In genomic region chr19:7930765-7931164, GRCh38 we compare ENCODE assay signal across 20 cellular contexts. TPM values are rescaled to one million over a fixed set of nuclear protein-coding genes. Genes with fewer than 3 reads are reported as not detected.
A peak's percentile ranks its signal among the peaks of the same experiment; 100 is the strongest.
DNase-seq lines count a peak whose midpoint lies in the region; ATAC-seq and TF ChIP-seq lines count a peak whose summit lies in the region.
"Had no signal": no experiment of that assay in that cellular context is flagged by ENCODE, and none has a peak within 500 bp of the region (broad histone marks: within the 10 kb centered on the region; RNA-seq: fewer than 3 reads in every experiment).

No MANE protein-coding gene starts in this region.

- intact Hi-C loops in left ventricle myocardium inferior (cut with micrococcal nuclease), result no loop called here
- intact Hi-C loops in heart left ventricle (cut with DNase I), result no loop called here
- intact Hi-C loops in ovary (cut with DNase I), result no loop called here

- H3K36me3 ChIP-seq in left ventricle myocardium inferior (peaks cover 55% of the 10 kb centered on the region), heart left ventricle (peaks cover 19 to 67% (median 59%) of the 10 kb centered on the region in 9 donors), esophagus (ENCODE audit: control insufficient read depth in 2 of 2, insufficient read depth in 2 of 2, low read length in 1 of 2) (peaks cover 22 to 45% of the 10 kb centered on the region in 2 donors), ovary (no peaks in the 10 kb centered on the region)

- H3K27me3 Mint-ChIP-seq in stimulated activated memory B cell treated with anti-CD40 and anti-IgM and Interleukin-4, amounts not matched to agents 10 μg/mL and 1 μg/mL and 100 μg/mL, for 72 hours, result no peaks in the 10 kb centered on the region
- H3K27me3 Mint-ChIP-seq: CD4-positive, alpha-beta T cell had no signal

- no peak for TF ChIP-seq POLR2A in heart left ventricle (IDR thresholded peaks at IDR 0.05)
- no peak for TF ChIP-seq POLR2A in ovary (IDR thresholded peaks at IDR 0.05)

- TF ChIP-seq CTCF in left ventricle myocardium inferior (IDR thresholded peaks at IDR 0.05; ENCODE audit: borderline replicate concordance), result no peak
- no peak for TF ChIP-seq CTCF in heart left ventricle (IDR thresholded peaks at IDR 0.05)
- no peak for TF ChIP-seq CTCF in ovary (IDR thresholded peaks at IDR 0.05)

- H3K9me3 ChIP-seq in left ventricle myocardium inferior (replicated peaks) (no peaks in the 10 kb centered on the region), heart left ventricle (no peaks in the 10 kb centered on the region), esophagus (ENCODE audit: control insufficient read depth in 2 of 2, insufficient read depth in 1 of 2, low read depth in 1 of 2, low read length in 1 of 2) (peaks cover 0 to 2% of the 10 kb centered on the region in 2 donors), ovary (no peaks in the 10 kb centered on the region)

- peaks cover 37% of the 10 kb centered on the region for H3K36me3 Mint-ChIP-seq in stimulated activated memory B cell treated with anti-CD40 and anti-IgM and Interleukin-4, amounts not matched to agents 10 μg/mL and 1 μg/mL and 100 μg/mL, for 72 hours

- H3K9me3 Mint-ChIP-seq in stimulated activated memory B cell treated with anti-CD40 and anti-IgM and Interleukin-4, amounts not matched to agents 10 μg/mL and 1 μg/mL and 100 μg/mL, for 72 hours, result no peaks in the 10 kb centered on the region
- H3K9me3 Mint-ChIP-seq: CD4-positive, alpha-beta T cell; dendritic cell treated with granulocyte-macrophage colony-stimulating factor and Interleukin-4, amounts not matched to agents 40 ng/mL and 50 ng/mL, for 4 days had no signal

- H3K4me1 ChIP-seq in left ventricle myocardium inferior, result peaks cover 37% of the 10 kb centered on the region
- peaks cover 0 to 35% (median 19%) of the 10 kb centered on the region in 12 donors for H3K4me1 ChIP-seq in heart left ventricle
- H3K4me1 ChIP-seq in esophagus (ENCODE audit: control insufficient read depth in 2 of 2, insufficient read depth in 2 of 2, low read length in 1 of 2), result peaks cover 3 to 8% of the 10 kb centered on the region in 2 donors
- peaks cover 24% of the 10 kb centered on the region for H3K4me1 ChIP-seq in ovary (ENCODE audit: insufficient read depth)

- no peak overlapping the region for H3K4me3 ChIP-seq in left ventricle myocardium inferior
- no peak overlapping the region for H3K4me3 ChIP-seq in heart left ventricle
- no peak overlapping the region for H3K4me3 ChIP-seq in esophagus (ENCODE audit: low read depth in 1 of 2, low read length in 2 of 2)
- H3K4me3 ChIP-seq in ovary, result no peak overlapping the region

- 67 to 81% (median 78%) methylated on average over 7 of the region's 7 CpGs for WGBS in heart left ventricle, 4 donors
- 77 to 80% methylated on average over 7 of the region's 7 CpGs for WGBS in esophagus, 2 donors
- WGBS in ovary, 3 donors, result 73 to 78% (median 76%) methylated on average over 7 of the region's 7 CpGs

- DNase-seq in left ventricle myocardium inferior, result no peak
- no peak for DNase-seq in heart left ventricle
- DNase-seq in ovary, result no peak
- no peak for DNase-seq in G401 (ENCODE audit: low spot score)
- no peak for DNase-seq in NCI-H187 (lab: John Stamatoyannopoulos, UW)
- DNase-seq in stimulated activated CD4-positive, alpha-beta T cell treated with anti-CD3 and anti-CD28 coated beads, Interleukin-2, amount 100 ng/mL, for 24 hours, result no peak
- DNase-seq: activated CD4-positive, CD25-positive, alpha-beta regulatory T cell; brain microvascular endothelial cell; CD4-positive, alpha-beta T cell; DMS79; NCI-H1694; NCI-H226; stimulated activated naive CD4-positive, alpha-beta T cell treated with Interleukin-2 at 50 U/mL for 16 hours; T-helper 9 cell had no signal

- ATAC-seq in heart left ventricle, result no peak
- ATAC-seq in stimulated activated memory B cell treated with anti-CD40 and anti-IgM and Interleukin-4, amounts not matched to agents 10 μg/mL and 1 μg/mL and 100 μg/mL, for 72 hours, result no peak
- ATAC-seq: right cardiac atrium had no signal

- H3K4me3 Mint-ChIP-seq in stimulated activated memory B cell treated with anti-CD40 and anti-IgM and Interleukin-4, amounts not matched to agents 10 μg/mL and 1 μg/mL and 100 μg/mL, for 72 hours, result no peak overlapping the region
- H3K4me3 Mint-ChIP-seq: CD4-positive, alpha-beta T cell; dendritic cell treated with granulocyte-macrophage colony-stimulating factor and Interleukin-4, amounts not matched to agents 40 ng/mL and 50 ng/mL, for 4 days had no signal

- H3K27ac ChIP-seq in left ventricle myocardium inferior (replicated peaks) (peak overlapping the region; percentile 23), heart left ventricle (peak overlapping the region in 4 of 12 donors; percentile 24 to 85 (median 58)), esophagus (ENCODE audit: low read depth in 2 of 2, low read length in 1 of 2) (peak overlapping the region; percentile 44 to 61), ovary (peak overlapping the region; percentile 11 to 35)
- H3K27ac ChIP-seq: brain microvascular endothelial cell had no signal

- H3K27me3 ChIP-seq in left ventricle myocardium inferior (ENCODE audit: low read depth), result no peaks in the 10 kb centered on the region
- H3K27me3 ChIP-seq in heart left ventricle, result no peaks in the 10 kb centered on the region
- H3K27me3 ChIP-seq in esophagus (ENCODE audit: control insufficient read depth in 1 of 2, insufficient read depth in 2 of 2, low read length in 2 of 2), result no peaks in the 10 kb centered on the region
- H3K27me3 ChIP-seq in ovary, result no peaks in the 10 kb centered on the region
- H3K27me3 ChIP-seq: brain microvascular endothelial cell had no signal

- no peak overlapping the region for H3K27ac Mint-ChIP-seq in stimulated activated memory B cell treated with anti-CD40 and anti-IgM and Interleukin-4, amounts not matched to agents 10 μg/mL and 1 μg/mL and 100 μg/mL, for 72 hours
- H3K27ac Mint-ChIP-seq: CD4-positive, alpha-beta T cell; dendritic cell treated with granulocyte-macrophage colony-stimulating factor and Interleukin-4, amounts not matched to agents 40 ng/mL and 50 ng/mL, for 4 days had no signal

- in situ Hi-C loops in G401 (cut with HindIII; ENCODE audit: low sequenced_read_pairs), result no loop called here

- peaks cover 17% of the 10 kb centered on the region for H3K4me1 Mint-ChIP-seq in stimulated activated memory B cell treated with anti-CD40 and anti-IgM and Interleukin-4, amounts not matched to agents 10 μg/mL and 1 μg/mL and 100 μg/mL, for 72 hours

- TF ChIP-seq EP300 in ovary (IDR thresholded peaks at IDR 0.05), result no peak

RNA-seq across cellular contexts. Expression of gene CTXN1, which starts 4.8 kb away (rescaled TPM):
- total RNA-seq in left ventricle myocardium inferior (0.22 TPM), heart left ventricle (1 to 10 TPM in 2 of 9 donors, under 1 TPM in 5, not detected in 2; 0.21 to 3.3 (median 0.32) TPM), ovary (10 to 100 TPM in 2 of 7 donors, 1 to 10 TPM in 5; 1.4 to 99.7 (median 6.1) TPM)
- polyA plus RNA-seq in heart left ventricle (under 1 TPM in 1 of 2 donors, not detected in 1; 0.87 TPM), esophagus (1 to 10 TPM; 1.4 to 3.0 TPM), ovary (1 to 10 TPM in 1 of 2 donors, not detected in 1; 3.3 TPM)
- 27.0 and 27.3 TPM in 2 replicates for total RNA-seq in G401 (2014; rRNA removed; shearing (Covaris generic))
- total RNA-seq: CD4-positive, alpha-beta T cell; mononuclear cell had no signal

RNA-seq across cellular contexts. Expression of gene SNAPC2, which starts 10.6 kb away (rescaled TPM):
- 9.8 TPM for total RNA-seq in left ventricle myocardium inferior
- total RNA-seq in heart left ventricle, result 10 to 100 TPM in 4 of 9 donors, 1 to 10 TPM in 5; 6.8 to 16.7 (median 9.3) TPM
- 10 to 100 TPM; 10.4 to 28.9 TPM for polyA plus RNA-seq in heart left ventricle
- 10 to 100 TPM in 1 of 2 donors, 1 to 10 TPM in 1; 5.6 to 11.3 TPM for polyA plus RNA-seq in esophagus
- 10 to 100 TPM in 6 of 7 donors, 1 to 10 TPM in 1; 8.8 to 26.6 (median 16.3) TPM for total RNA-seq in ovary
- polyA plus RNA-seq in ovary, result 10 to 100 TPM in 1 of 2 donors, 1 to 10 TPM in 1; 1.8 to 19.8 TPM
- total RNA-seq in G401 (2014; rRNA removed; shearing (Covaris generic)), result 35.1 and 37.8 TPM in 2 replicates

RNA-seq across cellular contexts. Expression of gene TIMM44, which starts 12.7 kb away (rescaled TPM):
- total RNA-seq in left ventricle myocardium inferior (89.1 TPM), heart left ventricle (10 to 100 TPM; 55.9 to 99.9 (median 70.6) TPM), ovary (100 to 1,000 TPM in 1 of 7 donors, 10 to 100 TPM in 6; 43.4 to 110 (median 51.8) TPM)
- polyA plus RNA-seq in heart left ventricle (100 to 1,000 TPM in 1 of 2 donors, 10 to 100 TPM in 1; 99.6 to 140 TPM), esophagus (10 to 100 TPM; 42.1 to 53.4 TPM), ovary (10 to 100 TPM; 29.8 to 48.4 TPM)
- total RNA-seq in G401 (2014; rRNA removed; shearing (Covaris generic)), result 100 and 168 TPM in 2 replicates

RNA-seq across cellular contexts. Expression of gene TGFBR3L, which starts 16.1 kb away (rescaled TPM):
- total RNA-seq in left ventricle myocardium inferior (8.2 TPM), heart left ventricle (10 to 100 TPM in 2 of 9 donors, 1 to 10 TPM in 7; 3.6 to 41.2 (median 8.0) TPM), ovary (1 to 10 TPM in 2 of 7 donors, not detected in 5; 1.0 to 6.9 TPM)
- polyA plus RNA-seq in heart left ventricle (1 to 10 TPM in 1 of 2 donors, under 1 TPM in 1; 0.76 to 3.5 TPM), esophagus (under 1 TPM in 1 of 2 donors, not detected in 1; 0.08 TPM), ovary (under 1 TPM in 1 of 2 donors, not detected in 1; 0.18 TPM)
- total RNA-seq in G401 (2014; rRNA removed; shearing (Covaris generic)), result not detected in 2 replicates
- total RNA-seq: endothelial cell of umbilical vein had no signal

RNA-seq across cellular contexts. Expression of gene MAP2K7, which starts 27.1 kb away (rescaled TPM):
- total RNA-seq in left ventricle myocardium inferior, result 24.2 TPM
- total RNA-seq in heart left ventricle, result 10 to 100 TPM; 11.6 to 26.6 (median 23.5) TPM
- 10 to 100 TPM; 22.2 to 35.5 TPM for polyA plus RNA-seq in heart left ventricle
- polyA plus RNA-seq in esophagus, result 10 to 100 TPM; 12.8 to 35.1 TPM
- 10 to 100 TPM in 5 of 7 donors, 1 to 10 TPM in 2; 9.2 to 35.5 (median 26.3) TPM for total RNA-seq in ovary
- polyA plus RNA-seq in ovary, result 10 to 100 TPM in 1 of 2 donors, 1 to 10 TPM in 1; 6.3 to 32.2 TPM
- 14.2 and 16.2 TPM in 2 replicates for total RNA-seq in G401 (2014; rRNA removed; shearing (Covaris generic))
